ENCODE assay signal across 32 cellular contexts in genomic region chr6:137349856-137350830, GRCh38.
DNase-seq lines count a peak whose midpoint lies in the region; TF ChIP-seq lines count a peak whose summit lies in the region.
"Had no signal": no experiment of that assay in that cellular context is flagged by ENCODE, and none has a peak within 500 bp of the region (broad histone marks: within the 10 kb centered on the region; RNA-seq: fewer than 3 reads in every experiment).

No MANE protein-coding gene starts in this region.

- peak overlapping the region in 3 of 11 experiments; percentile 0 to 26 (median 12); a peak in 2 of 22 replicates for H3K27ac ChIP-seq in BLaER1 treated with 17β-estradiol and CSF1 and Interleukin-3, amounts not matched to agents 10 nM and 100 nM
- H3K27ac ChIP-seq in WERI-Rb-1: no peak overlapping the region
- H3K27ac ChIP-seq: gastrocnemius medialis, right atrium auricular region, SJCRH30, thyroid gland, uterus had no signal

- in situ Hi-C loops in SK-MEL-5 (cut with HindIII; ENCODE audit: low pct_unique_long_range_greater_than_20kb, low sequenced_read_pairs): no loop called here

- H3K9ac ChIP-seq in BLaER1 treated with 17β-estradiol and CSF1 and Interleukin-3, amounts not matched to agents 10 nM and 100 nM: no peak overlapping the region

- H3K4me3 ChIP-seq in BLaER1 treated with 17β-estradiol and CSF1 and Interleukin-3, amounts not matched to agents 10 nM and 100 nM: no peak overlapping the region
- no peak overlapping the region for H3K4me3 ChIP-seq in foreskin fibroblast (ENCODE audit: low read depth in 1 of 2, low read length in 2 of 2)
- no peak overlapping the region for H3K4me3 ChIP-seq in BE2C (ENCODE audit: low read depth, low read length)
- no peak overlapping the region for H3K4me3 ChIP-seq in WERI-Rb-1 (ENCODE audit: low read depth, low read length)
- H3K4me3 ChIP-seq: gastrocnemius medialis, right atrium auricular region, SJCRH30, thyroid gland, uterus had no signal

- H3K4me1 ChIP-seq in BLaER1 treated with 17β-estradiol and CSF1 and Interleukin-3, amounts not matched to agents 10 nM and 100 nM: peaks cover 26 to 55% (median 45%) of the 10 kb centered on the region in 10 experiments
- H3K4me1 ChIP-seq in BE2C: no peaks in the 10 kb centered on the region
- H3K4me1 ChIP-seq: esophagus squamous epithelium, right atrium auricular region, thyroid gland, uterus had no signal

- no peaks in the 10 kb centered on the region for H4K20me1 ChIP-seq in BLaER1 treated with 17β-estradiol and CSF1 and Interleukin-3, amounts not matched to agents 10 nM and 100 nM

- peak overlapping the region in 7 of 11 experiments; percentile 1 to 43 (median 24); a peak in 5 of 22 replicates for H3K4me2 ChIP-seq in BLaER1 treated with 17β-estradiol and CSF1 and Interleukin-3, amounts not matched to agents 10 nM and 100 nM

- no peaks in the 10 kb centered on the region for H3K9me3 ChIP-seq in BLaER1 treated with 17β-estradiol and CSF1 and Interleukin-3, amounts not matched to agents 10 nM and 100 nM (replicated peaks in 1 of 11)
- H3K9me3 ChIP-seq in BE2C (no peaks in the 10 kb centered on the region), WERI-Rb-1 (ENCODE audit: severe bottlenecking) (no peaks in the 10 kb centered on the region)
- H3K9me3 ChIP-seq: esophagus squamous epithelium, gastrocnemius medialis, right atrium auricular region, SJCRH30, thyroid gland, uterus had no signal

- no peaks in the 10 kb centered on the region for H3K27me3 ChIP-seq in BLaER1 treated with 17β-estradiol and CSF1 and Interleukin-3, amounts not matched to agents 10 nM and 100 nM
- peaks cover 7% of the 10 kb centered on the region; the same call in 1 of the 2 replicates for H3K27me3 ChIP-seq in BE2C
- H3K27me3 ChIP-seq in WERI-Rb-1 (ENCODE audit: insufficient read depth, low read depth, severe bottlenecking): no peaks in the 10 kb centered on the region
- H3K27me3 ChIP-seq: esophagus squamous epithelium, gastrocnemius medialis, right atrium auricular region, SJCRH30, thyroid gland, uterus had no signal

- no peaks in the 10 kb centered on the region for H3K36me3 ChIP-seq in BLaER1 treated with 17β-estradiol and CSF1 and Interleukin-3, amounts not matched to agents 10 nM and 100 nM
- H3K36me3 ChIP-seq in BE2C (no peaks in the 10 kb centered on the region), WERI-Rb-1 (no peaks in the 10 kb centered on the region)
- H3K36me3 ChIP-seq: esophagus squamous epithelium, gastrocnemius medialis, right atrium auricular region, SJCRH30, thyroid gland, uterus had no signal

- DNase-seq in SK-MEL-5 (ENCODE audit: low read depth, low spot score) (peak; percentile 48), inferior parietal cortex (ENCODE audit: extremely low spot score) (peak; percentile 81), putamen (ENCODE audit: low spot score) (peak; percentile 92), foreskin fibroblast (no peak), BE2C (no peak), WERI-Rb-1 (no peak)
- no peak for DNase-seq in activated CD4-positive, alpha-beta T cell treated with anti-CD3 and anti-CD28 coated beads, Interleukin-2, amount 50 U/mL, for 4 hours
- DNase-seq: activated CD4-positive, alpha-beta memory T cell treated with anti-CD3 and anti-CD28 coated beads, Interleukin-2, amount 10 ng/mL, durations not matched to agents 7 days and 5 days; activated CD4-positive, CD25-positive, alpha-beta regulatory T cell treated with anti-CD3 and anti-CD28 coated beads, Interleukin-2, amount 50 U/mL, for 72 hours; activated CD8-positive, alpha-beta memory T cell treated with anti-CD3 and anti-CD28 coated beads, Interleukin-2, amount 50 U/mL, for 48 hours; activated naive CD4-positive, alpha-beta T cell treated with anti-CD3 and anti-CD28 coated beads for 36 hours; cerebellar nuclear complex; COR-L47; DND-41; esophagus squamous epithelium; gastrocnemius medialis; GF-D8; HCEC 1CT; Karpas-422; mammary epithelial cell; NCI-H1436; NCI-H2081 treated with DMSO at 0.1 percent for 48 hours; NCI-H446; NCI-H748 treated with DMSO at 0.1 percent for 48 hours; nephron progenitor cell; stimulated activated CD4-positive, alpha-beta T cell treated with anti-CD3 and anti-CD28 coated beads, Interleukin-1b, Interleukin-23, amount 100 ng/mL, for 48 hours; stimulated activated naive CD8-positive, alpha-beta T cell treated with anti-CD3 and anti-CD28 coated beads, Interleukin-15, Interleukin-2, amounts not matched to agents 100 U/mL and 50 U/mL, for 24 hours; thyroid gland; uterus had no signal

- no peak for TF ChIP-seq CTCF in foreskin fibroblast (IDR thresholded peaks at IDR 0.05; ENCODE audit: low read depth, low read length)
- TF ChIP-seq CTCF in BE2C (IDR thresholded peaks at IDR 0.05; ENCODE audit: low read depth, low read length): no peak
- no peak for TF ChIP-seq CTCF in WERI-Rb-1 (IDR thresholded peaks at IDR 0.05; ENCODE audit: low read depth, low read length)

Comparison
In these comparisons a context has a peak if more than half of its experiments do, and no peak if none do; other contexts are left out.
1. DNase-seq: peak in SK-MEL-5 (single experiment), inferior parietal cortex (single experiment) and putamen (single experiment); none in foreskin fibroblast (0 of 2), BE2C (single experiment), activated CD4-positive, alpha-beta T cell treated with anti-CD3 and anti-CD28 coated beads, Interleukin-2, amount 50 U/mL, for 4 hours (0 of 2) and WERI-Rb-1 (single experiment).